ENCODE assay signal across 1 cellular context in genomic region chr17:59892251-59892848, GRCh38.
TF ChIP-seq lines count a peak whose summit lies in the region.

No MANE protein-coding gene starts in this region.

TF ChIP-seq in HepG2, 621 proteins besides CTCF, POLR2A, EP300 and RAD21 (continued from another document and continues in another):
- TF ChIP-seq ZNF205 (CRISPR knock-in tag; IDR thresholded peaks at IDR 0.05) (no peak), ZNF597 (CRISPR knock-in tag; IDR thresholded peaks at IDR 0.05) (no peak), ATF7-NPFF (CRISPR knock-in tag; IDR thresholded peaks at IDR 0.05; ENCODE audit: low read depth) (no peak), HDAC6 (IDR thresholded peaks at IDR 0.05; ENCODE audit: low read depth, low read length) (no peak), ZNF770 (CRISPR knock-in tag; IDR thresholded peaks at IDR 0.05) (peak; percentile 99), ZNF879 (CRISPR knock-in tag; IDR thresholded peaks at IDR 0.05) (peak; percentile 45), RFXAP (CRISPR knock-in tag; IDR thresholded peaks at IDR 0.05; ENCODE audit: borderline replicate concordance) (no peak), ZNF274 (CRISPR knock-in tag; IDR thresholded peaks at IDR 0.05) (no peak), ZNF263 (CRISPR knock-in tag; IDR thresholded peaks at IDR 0.05) (no peak), ZNF34 (CRISPR knock-in tag; IDR thresholded peaks at IDR 0.05; ENCODE audit: borderline replicate concordance) (no peak), SNRNP70 (IDR thresholded peaks at IDR 0.05; ENCODE audit: low read depth, low read length) (no peak), MTA1 (CRISPR knock-in tag; IDR thresholded peaks at IDR 0.05; ENCODE audit: borderline replicate concordance) (no peak), ZMAT3 (CRISPR knock-in tag; conservative IDR thresholded peaks at IDR 0.05) (peak; percentile 89), ATAD3A (CRISPR knock-in tag; IDR thresholded peaks at IDR 0.05) (no peak), FLYWCH1 (CRISPR knock-in tag; IDR thresholded peaks at IDR 0.05) (no peak), ZNF501 (CRISPR knock-in tag; IDR thresholded peaks at IDR 0.05) (no peak; the same call in 1 of the 2 replicates), RARA (CRISPR knock-in tag; IDR thresholded peaks at IDR 0.05) (no peak), GTF3A (CRISPR knock-in tag; conservative IDR thresholded peaks at IDR 0.05) (no peak), ZBTB34 (CRISPR knock-in tag; IDR thresholded peaks at IDR 0.05) (no peak), MTF1 (CRISPR knock-in tag; IDR thresholded peaks at IDR 0.05) (no peak), CEBPZ (IDR thresholded peaks at IDR 0.05; ENCODE audit: low read length) (no peak), GRHL1 (CRISPR knock-in tag; conservative IDR thresholded peaks at IDR 0.05) (no peak), HOXA3 (CRISPR knock-in tag; IDR thresholded peaks at IDR 0.05) (no peak; the same call in 1 of the 2 replicates), PTBP1 (IDR thresholded peaks at IDR 0.05; ENCODE audit: low read depth, low read length, poor library complexity, severe bottlenecking) (no peak), ZNF44 (CRISPR knock-in tag; IDR thresholded peaks at IDR 0.05) (peak; percentile 76; the same call in 1 of the 2 replicates), FOXK2 (IDR thresholded peaks at IDR 0.05) (no peak), RFX1 (IDR thresholded peaks at IDR 0.05) (no peak), NFIC (IDR thresholded peaks at IDR 0.05; ENCODE audit: low read length) (no peak), KLF16 (CRISPR knock-in tag; IDR thresholded peaks at IDR 0.05) (0 out of 4 replicates have a peak, but pooled peaks of 1 of the 2 experiments have one; percentile 11), ZNF121 (CRISPR knock-in tag; IDR thresholded peaks at IDR 0.05) (peak; percentile 100), ZNF775 (CRISPR knock-in tag; IDR thresholded peaks at IDR 0.05; ENCODE audit: borderline replicate concordance) (no peak), ZBTB37 (CRISPR knock-in tag; IDR thresholded peaks at IDR 0.05) (no peak), SNAPC2 (CRISPR knock-in tag; IDR thresholded peaks at IDR 0.05) (no peak), ZBTB25 (CRISPR knock-in tag; IDR thresholded peaks at IDR 0.05) (no peak; the same call in 1 of the 2 replicates), PHF21A (CRISPR knock-in tag; IDR thresholded peaks at IDR 0.05) (no peak), MLXIP (CRISPR knock-in tag; IDR thresholded peaks at IDR 0.05; ENCODE audit: borderline replicate concordance) (no peak; the same call in 1 of the 2 replicates), CAMTA2 (CRISPR knock-in tag; IDR thresholded peaks at IDR 0.05; ENCODE audit: borderline replicate concordance) (no peak), ZNF580 (CRISPR knock-in tag; IDR thresholded peaks at IDR 0.05; ENCODE audit: borderline replicate concordance, low read depth) (no peak), RERE (CRISPR knock-in tag; IDR thresholded peaks at IDR 0.05; ENCODE audit: low read depth) (no peak), ZNF547 (CRISPR knock-in tag; IDR thresholded peaks at IDR 0.05) (0 out of 2 replicates have a peak, but pooled peaks have one; percentile 8), CEBPB (IDR thresholded peaks at IDR 0.05; ENCODE audit: borderline replicate concordance, low read depth, low read length) (no peak), ZNF256 (CRISPR knock-in tag; conservative IDR thresholded peaks at IDR 0.05) (no peak; the same call in 1 of the 2 replicates)
